1 cellular context compared by ENCODE assay signal in the genomic region with DNA sequence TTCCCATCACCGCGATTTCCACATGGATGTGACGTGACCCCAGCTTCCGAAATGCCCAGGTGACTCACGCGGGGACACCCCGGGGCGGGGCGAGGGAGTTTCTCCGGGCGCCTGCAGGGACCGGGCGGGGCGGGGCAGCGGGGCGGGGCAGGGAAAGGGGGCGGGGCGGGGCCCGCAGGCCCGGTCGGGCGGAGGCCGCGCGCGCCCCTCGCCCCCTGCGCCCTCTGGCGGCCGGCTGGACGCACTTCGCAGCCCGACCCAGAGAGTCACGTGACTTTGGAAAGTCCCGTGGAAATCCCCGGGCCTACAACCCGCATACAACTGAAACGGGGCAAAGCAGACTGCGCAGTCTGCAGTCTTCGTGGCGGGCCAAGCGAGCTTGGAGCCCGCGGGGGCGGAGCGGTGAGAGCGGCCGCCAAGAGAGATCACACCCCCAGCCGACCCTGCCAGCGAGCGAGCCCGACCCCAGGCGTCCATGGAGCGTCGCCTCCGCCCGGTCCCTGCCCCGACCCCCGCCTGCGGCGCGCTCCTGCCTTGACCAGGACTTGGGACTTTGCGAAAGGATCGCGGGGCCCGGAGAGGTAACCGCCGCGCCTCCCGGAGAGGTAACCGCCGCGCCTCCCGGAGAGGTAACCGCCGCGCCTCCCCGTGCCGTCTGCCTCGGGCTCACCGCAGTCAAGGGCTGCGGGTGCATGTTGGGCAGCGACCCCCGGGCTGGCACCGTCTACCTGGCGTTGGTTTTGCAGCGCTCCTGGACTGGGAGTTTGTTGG.
TF ChIP-seq lines count a peak whose summit lies in the region.

Gene TNFAIP3 (plus strand): TSS at position 346 of the 771 bp plus-strand sequence. CDS start 3,969 bp downstream, outside the sequence.

TF ChIP-seq in HEK293, 187 proteins besides CTCF, POLR2A, EP300 and RAD21 (continued from another document and continues in another):
- TF ChIP-seq, protein P1, sequence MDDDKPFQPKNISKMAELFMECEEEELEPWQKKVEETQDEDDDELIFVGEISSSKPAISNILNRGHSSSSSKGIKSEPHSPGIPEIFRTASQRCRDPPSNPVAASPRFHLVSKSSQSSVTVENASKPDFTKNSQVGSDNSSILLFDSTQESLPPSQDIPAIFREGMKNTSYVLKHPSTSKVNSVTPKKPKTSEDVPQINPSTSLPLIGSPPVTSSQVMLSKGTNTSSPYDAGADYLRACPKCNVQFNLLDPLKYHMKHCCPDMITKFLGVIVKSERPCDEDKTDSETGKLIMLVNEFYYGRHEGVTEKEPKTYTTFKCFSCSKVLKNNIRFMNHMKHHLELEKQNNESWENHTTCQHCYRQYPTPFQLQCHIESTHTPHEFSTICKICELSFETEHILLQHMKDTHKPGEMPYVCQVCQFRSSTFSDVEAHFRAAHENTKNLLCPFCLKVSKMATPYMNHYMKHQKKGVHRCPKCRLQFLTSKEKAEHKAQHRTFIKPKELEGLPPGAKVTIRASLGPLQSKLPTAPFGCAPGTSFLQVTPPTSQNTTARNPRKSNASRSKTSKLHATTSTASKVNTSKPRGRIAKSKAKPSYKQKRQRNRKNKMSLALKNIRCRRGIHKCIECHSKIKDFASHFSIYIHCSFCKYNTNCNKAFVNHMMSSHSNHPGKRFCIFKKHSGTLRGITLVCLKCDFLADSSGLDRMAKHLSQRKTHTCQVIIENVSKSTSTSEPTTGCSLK (tag by site-specific recombination; IDR thresholded peaks at IDR 0.05) = no peak
- TF ChIP-seq ZNF791 (tag by site-specific recombination; IDR thresholded peaks at IDR 0.05) (no peak), ZNF596 (tag by site-specific recombination; IDR thresholded peaks at IDR 0.05) (no peak), ZNF555 (tag by site-specific recombination; conservative IDR thresholded peaks at IDR 0.05) (no peak), GLIS1 (tag by site-specific recombination; IDR thresholded peaks at IDR 0.05) (peak; percentile 87), ZNF366 (tag by site-specific recombination; conservative IDR thresholded peaks at IDR 0.05) (no peak), GFI1B (tag by site-specific recombination; IDR thresholded peaks at IDR 0.05) (no peak), ZNF341 (tag by site-specific recombination; IDR thresholded peaks at IDR 0.05; ENCODE audit: low read depth) (peak; percentile 94), PRDM1 (tag by site-specific recombination; IDR thresholded peaks at IDR 0.05) (no peak), ZNF169 (tag by site-specific recombination; IDR thresholded peaks at IDR 0.05) (no peak), GLI2 (tag by site-specific recombination; IDR thresholded peaks at IDR 0.05; ENCODE audit: borderline replicate concordance, low read depth) (no peak), ZNF350 (tag by site-specific recombination; IDR thresholded peaks at IDR 0.05) (no peak), ZEB2 (tag by site-specific recombination; IDR thresholded peaks at IDR 0.05) (peak; percentile 34; the same call in 1 of the 2 replicates), ZNF24 (tag by site-specific recombination; IDR thresholded peaks at IDR 0.05) (0 out of 2 replicates have a peak, but pooled peaks have one; percentile 62), ZBTB48 (tag by site-specific recombination; IDR thresholded peaks at IDR 0.05) (no peak; the same call in 1 of the 2 replicates), ZFP37 (tag by site-specific recombination; IDR thresholded peaks at IDR 0.05) (peak; percentile 81; the same call in 1 of the 2 replicates), ZNF23 (tag by site-specific recombination; IDR thresholded peaks at IDR 0.05; ENCODE audit: borderline replicate concordance) (no peak), ZNF48 (tag by site-specific recombination; IDR thresholded peaks at IDR 0.05) (no peak), ZNF138 (tag by site-specific recombination; IDR thresholded peaks at IDR 0.05; ENCODE audit: borderline replicate concordance) (no peak), KLF8 (tag by site-specific recombination; IDR thresholded peaks at IDR 0.05) (peak; percentile 91; the same call in 1 of the 2 replicates), SP2 (tag by site-specific recombination; IDR thresholded peaks at IDR 0.05) (peak; percentile 54), ZNF223 (tag by site-specific recombination; IDR thresholded peaks at IDR 0.05) (no peak), ZBTB21 (tag by site-specific recombination; IDR thresholded peaks at IDR 0.05) (no peak), ZFP69B (tag by site-specific recombination; IDR thresholded peaks at IDR 0.05) (no peak), ZNF2 (tag by site-specific recombination; IDR thresholded peaks at IDR 0.05) (peak; percentile 65; the same call in 1 of the 2 replicates), ZNF416 (tag by site-specific recombination; IDR thresholded peaks at IDR 0.05) (no peak), KLF9 (tag by site-specific recombination; IDR thresholded peaks at IDR 0.05; ENCODE audit: low read depth) (peak; percentile 33), ZNF121 (tag by site-specific recombination; IDR thresholded peaks at IDR 0.05) (peak; percentile 100), ZNF248 (tag by site-specific recombination; IDR thresholded peaks at IDR 0.05) (no peak), ZNF529 (tag by site-specific recombination; IDR thresholded peaks at IDR 0.05; ENCODE audit: insufficient replicate concordance) (no peak), ZNF16 (tag by site-specific recombination; IDR thresholded peaks at IDR 0.05; ENCODE audit: low read depth) (no peak), KLF16 (tag by site-specific recombination; IDR thresholded peaks at IDR 0.05) (peak; percentile 31; the same call in 1 of the 2 replicates), ZNF184 (tag by site-specific recombination; IDR thresholded peaks at IDR 0.05) (no peak; the same call in 1 of the 2 replicates), ZNF654 (tag by site-specific recombination; IDR thresholded peaks at IDR 0.05; ENCODE audit: low read depth) (peak; percentile 18; the same call in 1 of the 2 replicates), ZFHX2 (tag by site-specific recombination; conservative IDR thresholded peaks at IDR 0.05) (peak; percentile 2; the same call in 1 of the 2 replicates), ZBTB20 (tag by site-specific recombination; IDR thresholded peaks at IDR 0.05) (peak; percentile 34; the same call in 1 of the 2 replicates), BCL11B (tag by site-specific recombination; IDR thresholded peaks at IDR 0.05; ENCODE audit: low read depth) (no peak), ZBTB17 (tag by site-specific recombination; IDR thresholded peaks at IDR 0.05) (no peak), REST (tag by site-specific recombination; IDR thresholded peaks at IDR 0.05) (no peak), ZNF510 (tag by site-specific recombination; IDR thresholded peaks at IDR 0.05; ENCODE audit: insufficient replicate concordance) (no peak), ZNF658 (tag by site-specific recombination; IDR thresholded peaks at IDR 0.05) (no peak)
- TF ChIP-seq, protein P2, sequence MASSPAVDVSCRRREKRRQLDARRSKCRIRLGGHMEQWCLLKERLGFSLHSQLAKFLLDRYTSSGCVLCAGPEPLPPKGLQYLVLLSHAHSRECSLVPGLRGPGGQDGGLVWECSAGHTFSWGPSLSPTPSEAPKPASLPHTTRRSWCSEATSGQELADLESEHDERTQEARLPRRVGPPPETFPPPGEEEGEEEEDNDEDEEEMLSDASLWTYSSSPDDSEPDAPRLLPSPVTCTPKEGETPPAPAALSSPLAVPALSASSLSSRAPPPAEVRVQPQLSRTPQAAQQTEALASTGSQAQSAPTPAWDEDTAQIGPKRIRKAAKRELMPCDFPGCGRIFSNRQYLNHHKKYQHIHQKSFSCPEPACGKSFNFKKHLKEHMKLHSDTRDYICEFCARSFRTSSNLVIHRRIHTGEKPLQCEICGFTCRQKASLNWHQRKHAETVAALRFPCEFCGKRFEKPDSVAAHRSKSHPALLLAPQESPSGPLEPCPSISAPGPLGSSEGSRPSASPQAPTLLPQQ (tag by site-specific recombination; IDR thresholded peaks at IDR 0.05) = 0 out of 2 replicates have a peak, but pooled peaks have one; percentile 14
- TF ChIP-seq, protein P3, sequence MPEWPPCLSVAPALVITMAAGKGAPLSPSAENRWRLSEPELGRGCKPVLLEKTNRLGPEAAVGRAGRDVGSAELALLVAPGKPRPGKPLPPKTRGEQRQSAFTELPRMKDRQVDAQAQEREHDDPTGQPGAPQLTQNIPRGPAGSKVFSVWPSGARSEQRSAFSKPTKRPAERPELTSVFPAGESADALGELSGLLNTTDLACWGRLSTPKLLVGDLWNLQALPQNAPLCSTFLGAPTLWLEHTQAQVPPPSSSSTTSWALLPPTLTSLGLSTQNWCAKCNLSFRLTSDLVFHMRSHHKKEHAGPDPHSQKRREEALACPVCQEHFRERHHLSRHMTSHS (tag by site-specific recombination; IDR thresholded peaks at IDR 0.05) = no peak
- TF ChIP-seq, protein P4, sequence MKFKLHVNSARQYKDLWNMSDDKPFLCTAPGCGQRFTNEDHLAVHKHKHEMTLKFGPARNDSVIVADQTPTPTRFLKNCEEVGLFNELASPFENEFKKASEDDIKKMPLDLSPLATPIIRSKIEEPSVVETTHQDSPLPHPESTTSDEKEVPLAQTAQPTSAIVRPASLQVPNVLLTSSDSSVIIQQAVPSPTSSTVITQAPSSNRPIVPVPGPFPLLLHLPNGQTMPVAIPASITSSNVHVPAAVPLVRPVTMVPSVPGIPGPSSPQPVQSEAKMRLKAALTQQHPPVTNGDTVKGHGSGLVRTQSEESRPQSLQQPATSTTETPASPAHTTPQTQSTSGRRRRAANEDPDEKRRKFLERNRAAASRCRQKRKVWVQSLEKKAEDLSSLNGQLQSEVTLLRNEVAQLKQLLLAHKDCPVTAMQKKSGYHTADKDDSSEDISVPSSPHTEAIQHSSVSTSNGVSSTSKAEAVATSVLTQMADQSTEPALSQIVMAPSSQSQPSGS (tag by site-specific recombination; IDR thresholded peaks at IDR 0.05; ENCODE audit: low read depth) = 0 out of 2 replicates have a peak, but pooled peaks have one; percentile 15
- TF ChIP-seq, protein P5, sequence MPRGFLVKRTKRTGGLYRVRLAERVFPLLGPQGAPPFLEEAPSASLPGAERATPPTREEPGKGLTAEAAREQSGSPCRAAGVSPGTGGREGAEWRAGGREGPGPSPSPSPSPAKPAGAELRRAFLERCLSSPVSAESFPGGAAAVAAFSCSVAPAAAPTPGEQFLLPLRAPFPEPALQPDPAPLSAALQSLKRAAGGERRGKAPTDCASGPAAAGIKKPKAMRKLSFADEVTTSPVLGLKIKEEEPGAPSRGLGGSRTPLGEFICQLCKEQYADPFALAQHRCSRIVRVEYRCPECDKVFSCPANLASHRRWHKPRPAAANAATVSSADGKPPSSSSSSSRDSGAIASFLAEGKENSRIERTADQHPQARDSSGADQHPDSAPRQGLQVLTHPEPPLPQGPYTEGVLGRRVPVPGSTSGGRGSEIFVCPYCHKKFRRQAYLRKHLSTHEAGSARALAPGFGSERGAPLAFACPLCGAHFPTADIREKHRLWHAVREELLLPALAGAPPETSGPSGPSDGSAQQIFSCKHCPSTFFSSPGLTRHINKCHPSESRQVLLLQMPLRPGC (tag by site-specific recombination; IDR thresholded peaks at IDR 0.05) = no peak
- TF ChIP-seq, protein P6, sequence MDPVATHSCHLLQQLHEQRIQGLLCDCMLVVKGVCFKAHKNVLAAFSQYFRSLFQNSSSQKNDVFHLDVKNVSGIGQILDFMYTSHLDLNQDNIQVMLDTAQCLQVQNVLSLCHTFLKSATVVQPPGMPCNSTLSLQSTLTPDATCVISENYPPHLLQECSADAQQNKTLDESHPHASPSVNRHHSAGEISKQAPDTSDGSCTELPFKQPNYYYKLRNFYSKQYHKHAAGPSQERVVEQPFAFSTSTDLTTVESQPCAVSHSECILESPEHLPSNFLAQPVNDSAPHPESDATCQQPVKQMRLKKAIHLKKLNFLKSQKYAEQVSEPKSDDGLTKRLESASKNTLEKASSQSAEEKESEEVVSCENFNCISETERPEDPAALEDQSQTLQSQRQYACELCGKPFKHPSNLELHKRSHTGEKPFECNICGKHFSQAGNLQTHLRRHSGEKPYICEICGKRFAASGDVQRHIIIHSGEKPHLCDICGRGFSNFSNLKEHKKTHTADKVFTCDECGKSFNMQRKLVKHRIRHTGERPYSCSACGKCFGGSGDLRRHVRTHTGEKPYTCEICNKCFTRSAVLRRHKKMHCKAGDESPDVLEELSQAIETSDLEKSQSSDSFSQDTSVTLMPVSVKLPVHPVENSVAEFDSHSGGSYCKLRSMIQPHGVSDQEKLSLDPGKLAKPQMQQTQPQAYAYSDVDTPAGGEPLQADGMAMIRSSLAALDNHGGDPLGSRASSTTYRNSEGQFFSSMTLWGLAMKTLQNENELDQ (tag by site-specific recombination; IDR thresholded peaks at IDR 0.05; ENCODE audit: low read depth) = no peak
- TF ChIP-seq, protein P7, sequence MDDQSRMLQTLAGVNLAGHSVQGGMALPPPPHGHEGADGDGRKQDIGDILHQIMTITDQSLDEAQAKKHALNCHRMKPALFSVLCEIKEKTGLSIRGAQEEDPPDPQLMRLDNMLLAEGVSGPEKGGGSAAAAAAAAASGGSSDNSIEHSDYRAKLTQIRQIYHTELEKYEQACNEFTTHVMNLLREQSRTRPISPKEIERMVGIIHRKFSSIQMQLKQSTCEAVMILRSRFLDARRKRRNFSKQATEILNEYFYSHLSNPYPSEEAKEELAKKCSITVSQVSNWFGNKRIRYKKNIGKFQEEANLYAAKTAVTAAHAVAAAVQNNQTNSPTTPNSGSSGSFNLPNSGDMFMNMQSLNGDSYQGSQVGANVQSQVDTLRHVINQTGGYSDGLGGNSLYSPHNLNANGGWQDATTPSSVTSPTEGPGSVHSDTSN (CRISPR knock-in tag; IDR thresholded peaks at IDR 0.05) = peak; percentile 88; the same call in 1 of the 2 replicates
